1 cellular context compared by ENCODE assay signal in the genomic region with DNA sequence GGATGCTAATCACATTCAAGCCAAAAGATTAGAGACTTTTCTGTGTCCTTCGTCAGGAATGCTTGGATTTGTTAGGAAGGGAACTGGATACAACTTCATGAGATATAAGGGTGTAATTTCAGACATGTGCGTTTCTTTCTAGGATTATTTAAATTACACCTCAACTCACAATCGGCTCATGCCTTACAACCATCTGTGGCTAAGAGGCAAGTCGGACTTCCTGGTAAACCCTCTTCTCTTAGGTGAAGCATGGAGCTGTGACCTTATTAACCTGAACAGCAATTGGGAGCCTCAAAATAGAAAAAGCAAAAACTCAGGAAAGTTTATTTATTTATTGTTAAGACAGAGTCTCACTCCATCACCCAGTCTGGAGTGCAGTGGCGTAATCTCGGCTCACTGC.
TF ChIP-seq lines count a peak whose summit lies in the region.

No MANE protein-coding gene starts in this region.

TF ChIP-seq in GM12878, 131 proteins besides CTCF, POLR2A, EP300 and RAD21 (continued from another document):
- no peak for TF ChIP-seq ZBTB40 (IDR thresholded peaks at IDR 0.05; ENCODE audit: borderline replicate concordance)
- TF ChIP-seq BCL3 (IDR thresholded peaks at IDR 0.05; ENCODE audit: borderline replicate concordance, insufficient read depth, low read depth, low read length, poor library complexity, severe bottlenecking): no peak
- TF ChIP-seq WRNIP1 (IDR thresholded peaks at IDR 0.05; ENCODE audit: borderline replicate concordance, low read depth, low read length): no peak
- no peak for TF ChIP-seq NR2F1 (conservative IDR thresholded peaks at IDR 0.05)
- TF ChIP-seq ZBTB33 (IDR thresholded peaks at IDR 0.05): no peak
- no peak for TF ChIP-seq IRF3 (IDR thresholded peaks at IDR 0.05)
- TF ChIP-seq SMARCA5 (IDR thresholded peaks at IDR 0.05): no peak
